1 cellular context compared by ENCODE assay signal in genomic region chr6:164086326-164086887, GRCh38.
TF ChIP-seq lines count a peak whose summit lies in the region.

No MANE protein-coding gene starts in this region.

TF ChIP-seq in K562, 482 proteins besides CTCF, POLR2A, EP300 and RAD21 (continued from another document):
- TF ChIP-seq PATZ1 (CRISPR knock-in tag; IDR thresholded peaks at IDR 0.05; ENCODE audit: borderline replicate concordance) (no peak), RBM22 (IDR thresholded peaks at IDR 0.05; ENCODE audit: low read depth, low read length, poor library complexity, severe bottlenecking) (no peak), NR2C2 (CRISPR knock-in tag; IDR thresholded peaks at IDR 0.05) (no peak), NR2C2 (tag; IDR thresholded peaks at IDR 0.05) (peak; percentile 89), MGA (IDR thresholded peaks at IDR 0.05) (peak; percentile 48; the same call in 1 of the 2 replicates), ZNF639 (CRISPR knock-in tag; conservative IDR thresholded peaks at IDR 0.05 in 1 of 2, IDR thresholded peaks at IDR 0.05 in 1 of 2) (0 out of 4 replicates have a peak, but pooled peaks of 1 of the 2 experiments have one; percentile 19), ZNF584 (CRISPR knock-in tag; IDR thresholded peaks at IDR 0.05; ENCODE audit: low read depth) (peak; percentile 66; the same call in 1 of the 2 replicates), ATF2 (CRISPR knock-in tag; IDR thresholded peaks at IDR 0.05) (no peak), NR2C1 (IDR thresholded peaks at IDR 0.05) (no peak), NR2C1 (tag; IDR thresholded peaks at IDR 0.05) (peak; percentile 86), L3MBTL2 (IDR thresholded peaks at IDR 0.05) (peak; percentile 57; the same call in 1 of the 2 replicates), CBX5 (IDR thresholded peaks at IDR 0.05; ENCODE audit: borderline replicate concordance, low read depth) (no peak)
